In the genomic region with DNA sequence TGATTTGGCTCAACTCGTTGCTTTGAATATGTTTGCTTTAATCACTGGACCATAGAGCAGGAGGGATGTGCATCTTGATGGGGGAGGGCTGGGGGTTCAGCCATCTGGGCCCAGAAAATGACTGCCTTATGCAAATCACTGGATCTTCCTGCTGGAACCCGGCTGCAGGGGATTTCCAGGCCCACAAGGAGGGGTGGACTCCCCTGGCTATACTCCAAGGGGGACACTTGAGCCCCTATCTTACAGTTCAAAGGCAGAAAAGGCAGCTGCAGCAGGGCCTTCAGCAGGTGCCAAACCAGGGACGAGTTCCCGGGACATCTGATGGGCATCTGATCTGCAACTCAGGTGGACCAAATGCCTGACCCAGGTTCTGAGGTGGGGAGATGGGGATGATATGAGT, we compare ENCODE assay signal across 27 cellular contexts.
DNase-seq lines count a peak whose midpoint lies in the region; ATAC-seq and TF ChIP-seq lines count a peak whose summit lies in the region.
"Had no signal": no experiment of that assay in that cellular context is flagged by ENCODE, and none has a peak within 500 bp of the region (broad histone marks: within the 10 kb centered on the region; RNA-seq: fewer than 3 reads in every experiment).

No MANE protein-coding gene starts in this region.

- DNase-seq in NCI-H2196 (lab: John Stamatoyannopoulos, UW; ENCODE audit: unreplicated experiment) (peak; percentile 6), NCI-H2196 treated with DMSO at 0.1 percent for 48 hours (lab: John Stamatoyannopoulos, UW; ENCODE audit: unreplicated experiment) (no peak), NAMALWA (ENCODE audit: low spot score) (peak; percentile 80), RWPE2 (ENCODE audit: low spot score) (peak; percentile 30), upper lobe of right lung (peak; percentile 11), GM10248 (ENCODE audit: extremely low spot score) (no peak), T-helper 9 cell (no peak)
- DNase-seq: activated CD4-positive, alpha-beta T cell treated with anti-CD3 and anti-CD28 coated beads, Interleukin-2, amount 50 U/mL, for 1 hour; activated CD4-positive, CD25-positive, alpha-beta regulatory T cell; activated naive CD4-positive, alpha-beta T cell treated with Interleukin-2 at 50 U/mL for 16 hours; activated T-cell treated with anti-CD3 and anti-CD28 coated beads, Interleukin-2, amount 50 U/mL, for 72 hours; AML-193; caudate nucleus; CD8-positive, alpha-beta T cell; erythroblast; GDM1; HCEC 1CT; Kasumi-1; left ventricle myocardium inferior; mesendoderm; NCI-H187; NCI-H226; PC-3; small intestine; stimulated activated naive CD4-positive, alpha-beta T cell treated with Interleukin-2 at 50 U/mL for 16 hours had no signal

- H3K4me1 ChIP-seq in RWPE2 (ENCODE audit: insufficient read depth, poor library complexity, severe bottlenecking) (no peaks in the 10 kb centered on the region), upper lobe of right lung (no peaks in the 10 kb centered on the region)
- H3K4me1 ChIP-seq: left ventricle myocardium inferior, neural progenitor cell had no signal

- CTCF ChIA-PET in GM10248 (lab: Yijun Ruan, JAX): interaction anchor here (0.8 kb wide), 1 partner anchor 28 kb away, joined by 3 read pairs; no protein-coding TSS in a partner anchor

- POLR2A ChIA-PET in GM10248 (lab: Yijun Ruan, JAX): no interaction called here

- H3K36me3 ChIP-seq in RWPE2 (ENCODE audit: low read depth): no peaks in the 10 kb centered on the region
- H3K36me3 ChIP-seq in upper lobe of right lung: no peaks in the 10 kb centered on the region
- H3K36me3 ChIP-seq: left ventricle myocardium inferior had no signal

- ATAC-seq in RWPE2 (ENCODE audit: low read depth): no peak
- ATAC-seq in upper lobe of right lung: no peak
- ATAC-seq: activated T-cell treated with anti-CD3 and anti-CD28 coated beads, Interleukin-2, amount 50 U/mL, for 72 hours; CD8-positive, alpha-beta T cell; PC-3; SK-N-SH treated with all-trans-retinoic acid at 6 μM for 48 hours had no signal

- H3K27me3 ChIP-seq in RWPE2 (ENCODE audit: insufficient read depth, poor library complexity, severe bottlenecking) (peaks cover under 1% of the 10 kb centered on the region), upper lobe of right lung (no peaks in the 10 kb centered on the region)
- H3K27me3 ChIP-seq: neural progenitor cell had no signal

- H3K9me3 ChIP-seq in RWPE2 (ENCODE audit: severe bottlenecking): no peaks in the 10 kb centered on the region
- no peaks in the 10 kb centered on the region for H3K9me3 ChIP-seq in upper lobe of right lung

- H3K27ac ChIP-seq in RWPE2 (ENCODE audit: poor library complexity, severe bottlenecking) (no peak overlapping the region), upper lobe of right lung (no peak overlapping the region)
- H3K27ac ChIP-seq: left ventricle myocardium inferior, neural progenitor cell had no signal

- no peak overlapping the region for H3K4me3 ChIP-seq in RWPE2 (ENCODE audit: severe bottlenecking)
- no peak overlapping the region for H3K4me3 ChIP-seq in upper lobe of right lung
- H3K4me3 ChIP-seq: left ventricle myocardium inferior, neural progenitor cell had no signal

- TF ChIP-seq CTCF in RWPE2 (IDR thresholded peaks at IDR 0.05; ENCODE audit: poor library complexity, severe bottlenecking) (no peak), upper lobe of right lung (IDR thresholded peaks at IDR 0.05) (no peak), GM10248 (IDR thresholded peaks at IDR 0.05; ENCODE audit: control extremely low read depth, extremely low read depth, low read depth, missing control alignments) (no peak)

- intact Hi-C loops in upper lobe of right lung (cut with DNase I): no loop called here

Comparison
In these comparisons a context has a peak if more than half of its experiments do, and no peak if none do; other contexts are left out.
1. DNase-seq: peak in NCI-H2196 (single experiment), NAMALWA (single experiment), RWPE2 (single experiment) and upper lobe of right lung (single experiment); none in NCI-H2196 treated with DMSO at 0.1 percent for 48 hours (single experiment), GM10248 (single experiment) and T-helper 9 cell (single experiment).